Comparison of ENCODE assay signal across 8 cellular contexts in the genomic region with DNA sequence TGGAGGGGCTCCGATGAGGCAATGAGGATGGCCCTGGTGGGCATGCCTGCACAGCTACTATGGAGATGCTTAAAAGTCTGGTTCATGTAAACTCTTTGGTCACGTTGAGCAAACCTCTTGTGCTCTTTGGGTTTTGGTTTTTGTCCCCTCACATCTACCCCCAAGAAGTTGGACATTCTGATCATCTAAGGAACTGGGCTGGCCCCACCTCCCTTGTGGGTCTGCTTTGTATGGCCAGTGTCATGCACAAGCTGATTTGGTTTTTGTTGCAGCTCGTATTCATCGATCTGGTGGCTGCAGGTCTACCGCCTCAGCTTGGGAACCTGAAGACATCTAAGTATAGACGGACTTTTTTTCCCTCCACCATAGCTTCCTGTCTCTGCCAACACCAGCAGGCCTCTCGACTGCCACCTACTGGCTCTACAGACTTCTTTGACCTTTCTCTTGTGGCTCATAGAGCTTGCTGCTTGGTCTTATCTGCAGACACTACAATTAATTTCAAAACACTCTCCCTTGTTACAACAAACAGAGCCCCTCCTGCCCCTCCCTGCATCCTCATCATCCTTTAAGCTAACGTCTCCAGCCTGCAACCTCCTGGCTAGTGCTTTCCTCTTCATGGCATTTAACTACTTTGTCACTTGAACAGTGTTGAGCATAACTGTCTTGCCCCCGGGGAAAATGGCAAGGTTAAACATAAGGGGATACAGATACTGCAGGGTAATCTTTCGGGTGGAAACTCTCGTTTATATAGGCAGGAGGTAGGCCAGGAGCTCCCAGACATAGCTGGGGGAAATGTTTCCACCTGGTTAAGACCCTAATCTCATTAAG. TPM values are rescaled to one million over a fixed set of nuclear protein-coding genes. Genes with fewer than 3 reads are reported as not detected.
DNase-seq lines count a peak whose midpoint lies in the region; ATAC-seq, FAIRE-seq and TF ChIP-seq lines count a peak whose summit lies in the region.

No MANE protein-coding gene starts in this region.

- no peaks in the 10 kb centered on the region for H4K20me1 ChIP-seq in endothelial cell of umbilical vein (replicated peaks; ENCODE audit: control insufficient read depth, extremely low read depth, insufficient read depth, low read length)

- peaks cover 0 to 4% of the 10 kb centered on the region in 2 experiments for H3K27me3 ChIP-seq in endothelial cell of umbilical vein (ENCODE audit: control insufficient read depth in 2 of 2, insufficient read depth in 2 of 2, low read length in 2 of 2)

- no peaks in the 10 kb centered on the region for H3K79me2 ChIP-seq in endothelial cell of umbilical vein (ENCODE audit: control insufficient read depth, insufficient read depth, low read length)

- no peak overlapping the region for H3K27ac Mint-ChIP-seq in activated CD8-positive, alpha-beta memory T cell treated with anti-CD3 and anti-CD28 coated beads, Interleukin-2, amount 10 ng/mL, durations not matched to agents 7 days and 5 days

- POLR2A ChIA-PET in endothelial cell of umbilical vein (lab: Charles Lee): no interaction called here

- no peaks in the 10 kb centered on the region for H3K27me3 Mint-ChIP-seq in activated CD8-positive, alpha-beta memory T cell treated with anti-CD3 and anti-CD28 coated beads, Interleukin-2, amount 10 ng/mL, durations not matched to agents 7 days and 5 days

- FAIRE-seq in HTR-8/SVneo (lab: Jason Lieb, UNC) (no peak), endothelial cell of umbilical vein (lab: Jason Lieb, UNC) (peak; percentile 93)

- no peak overlapping the region for H3K9ac ChIP-seq in endothelial cell of umbilical vein (replicated peaks; ENCODE audit: extremely low read depth, insufficient read depth, low read length)

- no peak overlapping the region for H2AFZ ChIP-seq in endothelial cell of umbilical vein (ENCODE audit: low read depth, low read length)

- H3K4me2 ChIP-seq in endothelial cell of umbilical vein (ENCODE audit: insufficient read depth, low read length): no peak overlapping the region

- DNase-seq in DMS 273 (lab: John Stamatoyannopoulos, UW; ENCODE audit: unreplicated experiment): peak; percentile 86
- peak; percentile 69 for DNase-seq in HTR-8/SVneo (ENCODE audit: insufficient read length, low spot score)
- DNase-seq in NOMO-1 treated with dmso at 0.1 percent for 144 hours (lab: John Stamatoyannopoulos, UW; ENCODE audit: unreplicated experiment): peak; percentile 60
- DNase-seq in activated CD8-positive, alpha-beta memory T cell treated with anti-CD3 and anti-CD28 coated beads, Interleukin-2, amount 10 ng/mL, durations not matched to agents 7 days and 5 days: peak; percentile 84
- DNase-seq in endothelial cell of umbilical vein (ENCODE audit: low read depth, low spot score): peak; percentile 82
- DNase-seq in mucosa of gallbladder (ENCODE audit: low spot score): peak; percentile 87
- peak; percentile 14 to 38 for DNase-seq in stimulated activated CD8-positive, alpha-beta memory T cell treated with anti-CD3 and anti-CD28 coated beads, Interleukin-7, amount 100 ng/mL, for 1 hour (ENCODE audit: low read depth in 2 of 2)

- BruUV-seq in endothelial cell of umbilical vein (replicated peaks; lab: Mats Ljungman, UMichigan): no TSS peak

- intact Hi-C loops in endothelial cell of umbilical vein (cut with micrococcal nuclease): loop anchor here (1.0 to 5.0 kb wide), 7 partner anchors 17 to 741 kb away; no protein-coding TSS in a partner anchor

- H3K4me3 Mint-ChIP-seq in activated CD8-positive, alpha-beta memory T cell treated with anti-CD3 and anti-CD28 coated beads, Interleukin-2, amount 10 ng/mL, durations not matched to agents 7 days and 5 days: no peak overlapping the region

- H3K9me3 ChIP-seq in endothelial cell of umbilical vein (replicated peaks; ENCODE audit: control insufficient read depth, insufficient read depth, low read length): no peaks in the 10 kb centered on the region

- peaks cover 7% of the 10 kb centered on the region for H3K36me3 Mint-ChIP-seq in activated CD8-positive, alpha-beta memory T cell treated with anti-CD3 and anti-CD28 coated beads, Interleukin-2, amount 10 ng/mL, durations not matched to agents 7 days and 5 days

- TF ChIP-seq CTCF in endothelial cell of umbilical vein (IDR thresholded peaks at IDR 0.05; ENCODE audit: extremely low read depth in 1 of 2, insufficient read depth in 1 of 2, low read depth in 1 of 2, low read length in 2 of 2): peak; percentile 90 to 91

- CTCF ChIA-PET in activated CD8-positive, alpha-beta memory T cell treated with anti-CD3 and anti-CD28 coated beads, Interleukin-2, amount 10 ng/mL, durations not matched to agents 7 days and 5 days (lab: Charles Lee): interaction anchor here (0.6 to 8.0 kb wide), 49 partner anchors 11 to 917 kb away, joined by 3 to 107 read pairs (median 4); partner anchors contain the start of genes NCBP1, TDRD7, TMOD1 and TSTD2
- CTCF ChIA-PET in endothelial cell of umbilical vein (lab: Charles Lee): interaction anchor here (0.6 to 15.7 kb wide), 63 partner anchors 9 to 807 kb away, joined by 3 to 775 read pairs (median 6); partner anchors contain the start of genes NCBP1, TDRD7, TMOD1 and TSTD2

- TF ChIP-seq POLR2A in endothelial cell of umbilical vein (IDR thresholded peaks at IDR 0.05; ENCODE audit: low read depth, low read length): no peak

- no peaks in the 10 kb centered on the region for H3K4me1 ChIP-seq in endothelial cell of umbilical vein (ENCODE audit: control insufficient read depth, extremely low read depth, insufficient read depth, low read length)

- H3K9me1 ChIP-seq in endothelial cell of umbilical vein (replicated peaks; ENCODE audit: control insufficient read depth, extremely low read depth, insufficient read depth, low read length): no peaks in the 10 kb centered on the region

- H3K36me3 ChIP-seq in endothelial cell of umbilical vein (ENCODE audit: control insufficient read depth in 2 of 2, extremely low read depth in 1 of 2, insufficient read depth in 2 of 2, low read length in 2 of 2): peaks cover 0 to 8% of the 10 kb centered on the region in 2 experiments

- peaks cover 8% of the 10 kb centered on the region for H3K4me1 Mint-ChIP-seq in activated CD8-positive, alpha-beta memory T cell treated with anti-CD3 and anti-CD28 coated beads, Interleukin-2, amount 10 ng/mL, durations not matched to agents 7 days and 5 days

- no peak overlapping the region for H3K4me3 ChIP-seq in endothelial cell of umbilical vein (replicated peaks in 1 of 3; ENCODE audit: insufficient read depth in 1 of 3, low read depth in 1 of 3, low read length in 3 of 3)

- ATAC-seq in GM21423 (IDR thresholded peaks at IDR 0.05; ENCODE audit: unreplicated experiment): peak; percentile 75
- peak; percentile 92 for ATAC-seq in activated CD8-positive, alpha-beta memory T cell treated with anti-CD3 and anti-CD28 coated beads, Interleukin-2, amount 10 ng/mL, durations not matched to agents 7 days and 5 days

- H3K27ac ChIP-seq in endothelial cell of umbilical vein (ENCODE audit: insufficient read depth, low read depth, low read length): no peak overlapping the region

- dilution Hi-C loops in endothelial cell of umbilical vein (cut with MboI; ENCODE audit: extremely low pct_ligation_motif_present, low sequenced_read_pairs): no loop called here

- no peaks in the 10 kb centered on the region for H3K9me3 Mint-ChIP-seq in activated CD8-positive, alpha-beta memory T cell treated with anti-CD3 and anti-CD28 coated beads, Interleukin-2, amount 10 ng/mL, durations not matched to agents 7 days and 5 days (ENCODE audit: low read depth)

TF ChIP-seq in endothelial cell of umbilical vein, 7 proteins besides CTCF, POLR2A, EP300 and RAD21:
- TF ChIP-seq MYC (IDR thresholded peaks at IDR 0.05; ENCODE audit: low read depth, low read length): no peak
- TF ChIP-seq FOS (IDR thresholded peaks at IDR 0.05; ENCODE audit: borderline replicate concordance, insufficient read depth, low read length): no peak
- TF ChIP-seq JUN (IDR thresholded peaks at IDR 0.05; ENCODE audit: borderline replicate concordance, insufficient read depth, insufficient read length, low read depth): no peak
- TF ChIP-seq EZH2 (IDR thresholded peaks at IDR 0.05; ENCODE audit: borderline replicate concordance, low read depth, low read length, severe bottlenecking): no peak
- TF ChIP-seq POLR2AphosphoS5 (IDR thresholded peaks at IDR 0.05; ENCODE audit: insufficient read depth, low read depth, low read length): no peak
- TF ChIP-seq, protein P1, sequence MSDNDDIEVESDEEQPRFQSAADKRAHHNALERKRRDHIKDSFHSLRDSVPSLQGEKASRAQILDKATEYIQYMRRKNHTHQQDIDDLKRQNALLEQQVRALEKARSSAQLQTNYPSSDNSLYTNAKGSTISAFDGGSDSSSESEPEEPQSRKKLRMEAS (IDR thresholded peaks at IDR 0.05; ENCODE audit: insufficient read depth, insufficient read length): no peak
- TF ChIP-seq GATA2 (IDR thresholded peaks at IDR 0.05; ENCODE audit: insufficient read depth, insufficient read length, low read depth, low read length): no peak

RNA-seq across cellular contexts. Expression of gene TSTD2, which starts 34.5 kb away (rescaled TPM):
- total RNA-seq in activated CD8-positive, alpha-beta memory T cell treated with anti-CD3 and anti-CD28 coated beads, Interleukin-2, amount 10 ng/mL, durations not matched to agents 7 days and 5 days: 10 to 100 TPM; 12.6 to 15.0 TPM
- total RNA-seq in endothelial cell of umbilical vein (15.1 and 15.9 TPM in 2 replicates), mucosa of gallbladder (21.6 TPM)
- 13.5 and 13.7 TPM in 2 replicates for polyA plus RNA-seq in endothelial cell of umbilical vein
- 9.5 and 9.8 TPM in 2 replicates for polyA plus RNA-seq in endothelial cell of umbilical vein (2011; cell fraction: cytosol; rRNA removed)
- 46.7 and 54.3 TPM in 2 replicates for polyA plus RNA-seq in endothelial cell of umbilical vein (2011; cell fraction: nucleus; rRNA removed)
- 9.9 and 10.9 TPM in 2 replicates for polyA plus RNA-seq in endothelial cell of umbilical vein (2012)
- 19.7 and 31.5 TPM in 2 replicates for polyA minus RNA-seq in endothelial cell of umbilical vein
- 12.0 TPM for polyA minus RNA-seq in endothelial cell of umbilical vein (2011; cell fraction: cytosol; rRNA and poly(A)+ RNA removed)
- polyA minus RNA-seq in endothelial cell of umbilical vein (2011; cell fraction: nucleus; rRNA and poly(A)+ RNA removed): 24.2 and 32.5 TPM in 2 replicates

RNA-seq across cellular contexts. Expression of gene NCBP1, which starts 34.9 kb away (rescaled TPM):
- 10 to 100 TPM; 41.8 to 42.8 TPM for total RNA-seq in activated CD8-positive, alpha-beta memory T cell treated with anti-CD3 and anti-CD28 coated beads, Interleukin-2, amount 10 ng/mL, durations not matched to agents 7 days and 5 days
- total RNA-seq in endothelial cell of umbilical vein: 42.8 and 45.3 TPM in 2 replicates
- polyA plus RNA-seq in endothelial cell of umbilical vein: 8.8 and 10.9 TPM in 2 replicates
- 13.3 and 14.1 TPM in 2 replicates for polyA plus RNA-seq in endothelial cell of umbilical vein (2011; cell fraction: cytosol; rRNA removed)
- 33.8 and 51.3 TPM in 2 replicates for polyA plus RNA-seq in endothelial cell of umbilical vein (2011; cell fraction: nucleus; rRNA removed)
- polyA plus RNA-seq in endothelial cell of umbilical vein (2012): 34.6 and 43.2 TPM in 2 replicates
- polyA minus RNA-seq in endothelial cell of umbilical vein: 25.0 and 26.2 TPM in 2 replicates
- 25.6 TPM for polyA minus RNA-seq in endothelial cell of umbilical vein (2011; cell fraction: cytosol; rRNA and poly(A)+ RNA removed)
- polyA minus RNA-seq in endothelial cell of umbilical vein (2011; cell fraction: nucleus; rRNA and poly(A)+ RNA removed): 41.5 and 49.1 TPM in 2 replicates
- total RNA-seq in mucosa of gallbladder: 23.9 TPM

Comparison
In these comparisons a context has a peak if more than half of its experiments do, and no peak if none do; other contexts are left out.
1. DNase-seq: peak in every context shown above with its lines; median percentile 87 in mucosa of gallbladder; 86 in DMS 273; 84 in activated CD8-positive, alpha-beta memory T cell treated with anti-CD3 and anti-CD28 coated beads, Interleukin-2, amount 10 ng/mL, durations not matched to agents 7 days and 5 days; 82 in endothelial cell of umbilical vein; 69 in HTR-8/SVneo; 60 in NOMO-1 treated with dmso at 0.1 percent for 144 hours; 26 in stimulated activated CD8-positive, alpha-beta memory T cell treated with anti-CD3 and anti-CD28 coated beads, Interleukin-7, amount 100 ng/mL, for 1 hour.